1 cellular context compared by ENCODE assay signal in the genomic region with DNA sequence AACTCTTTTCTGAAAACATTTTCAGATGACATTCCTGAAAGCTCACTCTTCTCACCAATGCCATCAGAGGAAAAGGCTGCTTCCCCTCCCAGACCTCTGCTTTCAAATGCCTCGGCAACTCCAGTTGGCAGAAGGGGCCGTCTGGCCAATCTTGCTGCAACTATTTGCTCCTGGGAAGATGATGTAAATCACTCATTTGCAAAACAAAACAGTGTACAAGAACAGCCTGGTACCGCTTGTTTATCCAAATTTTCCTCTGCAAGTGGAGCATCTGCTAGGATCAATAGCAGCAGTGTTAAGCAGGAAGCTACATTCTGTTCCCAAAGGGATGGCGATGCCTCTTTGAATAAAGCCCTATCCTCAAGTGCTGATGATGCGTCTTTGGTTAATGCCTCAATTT.
TF ChIP-seq lines count a peak whose summit lies in the region.

No MANE protein-coding gene starts in this region.

TF ChIP-seq in endothelial cell of umbilical vein, 7 proteins besides CTCF, POLR2A, EP300 and RAD21:
- TF ChIP-seq FOS (IDR thresholded peaks at IDR 0.05; ENCODE audit: borderline replicate concordance, insufficient read depth, low read length) (no peak), GATA2 (IDR thresholded peaks at IDR 0.05; ENCODE audit: insufficient read depth, insufficient read length, low read depth, low read length) (no peak), MAX (IDR thresholded peaks at IDR 0.05; ENCODE audit: insufficient read depth, insufficient read length) (no peak), MYC (IDR thresholded peaks at IDR 0.05; ENCODE audit: low read depth, low read length) (no peak), JUN (IDR thresholded peaks at IDR 0.05; ENCODE audit: borderline replicate concordance, insufficient read depth, insufficient read length, low read depth) (no peak), EZH2 (IDR thresholded peaks at IDR 0.05; ENCODE audit: borderline replicate concordance, low read depth, low read length, severe bottlenecking) (no peak), POLR2AphosphoS5 (IDR thresholded peaks at IDR 0.05; ENCODE audit: insufficient read depth, low read depth, low read length) (no peak)
